Comparison of ENCODE assay signal across 16 cellular contexts in genomic region chr2:163752252-163752651, GRCh38. TPM values are rescaled to one million over a fixed set of nuclear protein-coding genes. Genes with fewer than 3 reads are reported as not detected.
DNase-seq lines count a peak whose midpoint lies in the region; ATAC-seq and TF ChIP-seq lines count a peak whose summit lies in the region.
"Had no signal": no experiment of that assay in that cellular context is flagged by ENCODE, and none has a peak within 500 bp of the region (broad histone marks: within the 10 kb centered on the region; RNA-seq: fewer than 3 reads in every experiment).

No MANE protein-coding gene starts in this region.

- WGBS in transverse colon (ENCODE audit: low coverage in 1 of 2), 2 donors = 66 to 77% methylated on average over 5 of the region's 5 CpGs

- no peaks in the 10 kb centered on the region for H3K36me3 ChIP-seq in transverse colon
- H3K36me3 ChIP-seq: BLaER1 treated with 17β-estradiol and CSF1 and Interleukin-3, amounts not matched to agents 10 nM and 100 nM had no signal

- intact Hi-C loops in transverse colon (cut with DNase I; ENCODE audit: low total_unique reads) = no loop called here

- no peak overlapping the region for H3K4me3 ChIP-seq in transverse colon
- H3K4me3 ChIP-seq: BLaER1 treated with 17β-estradiol and CSF1 and Interleukin-3, amounts not matched to agents 10 nM and 100 nM had no signal

- no peak for TF ChIP-seq POLR2A in transverse colon (IDR thresholded peaks at IDR 0.05)

- in situ Hi-C loops in transverse colon (cut with MboI; ENCODE audit: low pct_ligation_motif_present in 1 of 4, low pct_unique_long_range_greater_than_20kb in 1 of 4, low sequenced_read_pairs in 3 of 4) = no loop called here

- no peak for ATAC-seq in GM18858 (IDR thresholded peaks at IDR 0.05; ENCODE audit: unreplicated experiment)

- no peaks in the 10 kb centered on the region for H3K4me1 ChIP-seq in transverse colon
- H3K4me1 ChIP-seq: BLaER1 treated with 17β-estradiol and CSF1 and Interleukin-3, amounts not matched to agents 10 nM and 100 nM had no signal

- no peak for TF ChIP-seq EP300 in transverse colon (IDR thresholded peaks at IDR 0.05; ENCODE audit: low read depth)

- DNase-seq in A172 (ENCODE audit: low spot score) = peak; percentile 28
- peak; percentile 62 to 76 for DNase-seq in NCI-H524 (lab: John Stamatoyannopoulos, UW)
- peak; percentile 20 for DNase-seq in astrocyte of the hippocampus (ENCODE audit: low read depth, low spot score)
- DNase-seq in glomerular visceral epithelial cell (ENCODE audit: extremely low spot score) = peak; percentile 59
- DNase-seq in transverse colon = no peak
- no peak for DNase-seq in AG08395 (ENCODE audit: low spot score)
- DNase-seq in activated CD4-positive, alpha-beta T cell treated with anti-CD3 and anti-CD28 coated beads for 1 hour = no peak
- DNase-seq: H9, IMR-90, Kasumi-1, NCI-H1930, NCI-H2171, NCI-H446 treated with DMSO at 0.1 percent for 48 hours, SIG-M5 had no signal

- no peaks in the 10 kb centered on the region for H3K27me3 ChIP-seq in transverse colon
- H3K27me3 ChIP-seq: BLaER1 treated with 17β-estradiol and CSF1 and Interleukin-3, amounts not matched to agents 10 nM and 100 nM had no signal

- no peak overlapping the region for H3K27ac ChIP-seq in transverse colon
- H3K27ac ChIP-seq: BLaER1 treated with 17β-estradiol and CSF1 and Interleukin-3, amounts not matched to agents 10 nM and 100 nM had no signal

- H3K9me3 ChIP-seq in transverse colon = no peaks in the 10 kb centered on the region
- H3K9me3 ChIP-seq: BLaER1 treated with 17β-estradiol and CSF1 and Interleukin-3, amounts not matched to agents 10 nM and 100 nM had no signal

- TF ChIP-seq CTCF in transverse colon (IDR thresholded peaks at IDR 0.05) = no peak

RNA-seq across cellular contexts. Expression of gene FIGN, which starts 16.4 kb away (rescaled TPM):
- 2.0 and 2.2 TPM in 2 replicates for total RNA-seq in A172 (2014; rRNA removed; shearing (Covaris generic))
- total RNA-seq in transverse colon = 1 to 10 TPM in 2 of 4 donors, under 1 TPM in 2; 0.75 to 1.3 (median 1.0) TPM

Comparison
In these comparisons a context has a peak if more than half of its experiments do, and no peak if none do; other contexts are left out.
1. DNase-seq: peak in A172 (single experiment), NCI-H524 (2 of 2), astrocyte of the hippocampus (single experiment) and glomerular visceral epithelial cell (single experiment); none in transverse colon (single experiment), AG08395 (single experiment) and activated CD4-positive, alpha-beta T cell treated with anti-CD3 and anti-CD28 coated beads for 1 hour (single experiment).